Comparison of ENCODE assay signal across 13 cellular contexts in the genomic region with DNA sequence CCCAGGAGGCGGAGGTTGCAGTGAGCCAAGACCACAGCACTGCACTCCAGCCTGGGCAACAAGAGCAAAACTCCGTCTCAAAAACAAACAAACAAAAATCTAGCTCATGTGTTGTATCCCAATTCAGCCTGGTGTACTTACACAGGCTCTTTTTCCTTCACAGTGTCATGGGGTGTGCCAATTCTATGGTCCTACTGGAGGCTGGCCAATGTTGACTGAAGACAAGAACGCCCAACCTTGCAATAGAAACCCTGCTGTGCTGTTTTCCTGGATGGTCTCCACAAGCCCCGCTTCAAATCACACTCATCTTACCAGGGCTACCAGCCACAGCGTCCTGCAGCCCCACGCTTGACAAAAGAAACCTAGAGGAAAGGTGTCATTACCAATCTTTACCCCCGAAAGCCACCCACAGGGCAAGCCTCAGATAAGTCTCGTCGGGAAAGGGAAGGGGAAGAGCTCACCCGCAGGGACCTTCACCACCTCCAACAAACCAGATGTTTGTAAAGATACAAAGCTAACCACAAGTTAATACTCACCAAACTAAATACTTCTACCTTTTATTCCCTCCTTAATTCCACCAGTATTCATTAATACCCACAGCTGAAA.
DNase-seq lines count a peak whose midpoint lies in the region; ATAC-seq and TF ChIP-seq lines count a peak whose summit lies in the region.
"Had no signal": no experiment of that assay in that cellular context is flagged by ENCODE, and none has a peak within 500 bp of the region (broad histone marks: within the 10 kb centered on the region; RNA-seq: fewer than 3 reads in every experiment).

No MANE protein-coding gene starts in this region.

- 27 to 51% (median 34%) methylated on average over 10 of the region's 10 CpGs for WGBS in stomach, 5 donors
- 90% methylated on average over 10 of the region's 10 CpGs for WGBS in SK-N-SH (ENCODE audit: low lambda C conversion rate)

- POLR2A ChIA-PET in SK-N-SH (lab: Yijun Ruan, JAX), result no interaction called here

- H3K27ac ChIP-seq in stomach (peak overlapping the region in 4 of 5 donors; percentile 18 to 75 (median 38)), SK-N-SH (ENCODE audit: low read depth in 2 of 2, low read length in 1 of 2) (no peak overlapping the region)

- H3K27me3 ChIP-seq in stomach, result no peaks in the 10 kb centered on the region
- no peaks in the 10 kb centered on the region for H3K27me3 ChIP-seq in SK-N-SH (ENCODE audit: insufficient read depth)

- CTCF ChIA-PET in SK-N-SH (lab: Yijun Ruan, JAX), result interaction anchor here (0.9 to 1.7 kb wide), 2 partner anchors 14 to 251 kb away, joined by 3 to 4 read pairs; no protein-coding TSS in a partner anchor

- no peak for TF ChIP-seq CTCF in fibroblast of the aortic adventitia (IDR thresholded peaks at IDR 0.05; ENCODE audit: insufficient read depth, low read length)
- no peak for TF ChIP-seq CTCF in stomach (IDR thresholded peaks at IDR 0.05)
- TF ChIP-seq CTCF in SK-N-SH (IDR thresholded peaks at IDR 0.05), result no peak

- H3K4me2 ChIP-seq in SK-N-SH, result no peak overlapping the region

- DNase-seq in KG1 (lab: John Stamatoyannopoulos, UW) (peak; percentile 55), NCI-H69 (lab: John Stamatoyannopoulos, UW) (peak; percentile 99), fibroblast of the aortic adventitia (ENCODE audit: low read depth) (peak; percentile 63), stomach (peak; percentile 88), GM19238 (ENCODE audit: insufficient read length, low spot score) (no peak), SK-N-SH (no peak)
- DNase-seq: activated CD4-positive, alpha-beta T cell treated with anti-CD3 and anti-CD28 coated beads, Interleukin-2, amount 50 U/mL, for 48 hours; CD8-positive, alpha-beta T cell; effector memory CD8-positive, alpha-beta T cell; kidney glomerular epithelial cell; NCI-H526 treated with DMSO at 0.1 percent for 48 hours had no signal

- H3F3A ChIP-seq in SK-N-SH (replicated peaks; ENCODE audit: insufficient read depth), result peaks cover 16% of the 10 kb centered on the region

- no peak for TF ChIP-seq POLR2A in stomach (IDR thresholded peaks at IDR 0.05)

- no peak overlapping the region for H3K9ac ChIP-seq in SK-N-SH

- intact Hi-C loops in stomach (cut with DNase I; ENCODE audit: low total_unique reads), result no loop called here

- no peak for ATAC-seq in GM21717 (IDR thresholded peaks at IDR 0.05; ENCODE audit: unreplicated experiment)
- no peak for ATAC-seq in HG02840 (IDR thresholded peaks at IDR 0.05; ENCODE audit: low FRiP score, unreplicated experiment)
- ATAC-seq: CD8-positive, alpha-beta T cell; effector memory CD8-positive, alpha-beta T cell had no signal

- peaks cover 0 to 10% (median 0%) of the 10 kb centered on the region in 4 donors for H3K36me3 ChIP-seq in stomach
- H3K36me3 ChIP-seq in SK-N-SH (replicated peaks in 1 of 2; ENCODE audit: control insufficient read depth in 1 of 2, insufficient read depth in 2 of 2, low read length in 1 of 2), result peaks cover 2 to 12% of the 10 kb centered on the region in 2 experiments

- no peak for TF ChIP-seq EP300 in stomach (IDR thresholded peaks at IDR 0.05)
- TF ChIP-seq EP300 in SK-N-SH (IDR thresholded peaks at IDR 0.05; ENCODE audit: borderline replicate concordance in 1 of 2, low read depth in 1 of 2, low read length in 1 of 2), result no peak

- no peak overlapping the region for H2AFZ ChIP-seq in SK-N-SH (ENCODE audit: low read depth)

- no peak overlapping the region for H3K4me3 ChIP-seq in fibroblast of the aortic adventitia (ENCODE audit: low read depth, low read length)
- H3K4me3 ChIP-seq in stomach, result no peak overlapping the region
- H3K4me3 ChIP-seq in SK-N-SH (ENCODE audit: low read depth in 2 of 2, low read length in 1 of 2), result no peak overlapping the region

- peaks cover 35% of the 10 kb centered on the region for H3K79me2 ChIP-seq in SK-N-SH (ENCODE audit: insufficient read depth)

- no peaks in the 10 kb centered on the region for H3K9me2 ChIP-seq in SK-N-SH

- TF ChIP-seq RAD21 in SK-N-SH (IDR thresholded peaks at IDR 0.05; ENCODE audit: low read length), result no peak

- peaks cover 46 to 80% (median 61%) of the 10 kb centered on the region in 4 donors for H3K4me1 ChIP-seq in stomach
- H3K4me1 ChIP-seq in SK-N-SH (ENCODE audit: control insufficient read depth in 1 of 2, insufficient read depth in 2 of 2, low read depth in 1 of 2, low read length in 1 of 2), result peaks cover 8 to 11% of the 10 kb centered on the region in 2 experiments; a peak in 2 of 4 replicates

- H3K9me3 ChIP-seq in stomach, result no peaks in the 10 kb centered on the region
- no peaks in the 10 kb centered on the region for H3K9me3 ChIP-seq in SK-N-SH

- peaks cover 18% of the 10 kb centered on the region; the same call in 1 of the 2 replicates for H4K20me1 ChIP-seq in SK-N-SH (ENCODE audit: insufficient read depth)

TF ChIP-seq in SK-N-SH, 30 proteins besides CTCF, POLR2A, EP300 and RAD21:
- TF ChIP-seq YY1 (IDR thresholded peaks at IDR 0.05; ENCODE audit: low read depth) (no peak), PBX3 (IDR thresholded peaks at IDR 0.05) (no peak)
- TF ChIP-seq, protein P1, sequence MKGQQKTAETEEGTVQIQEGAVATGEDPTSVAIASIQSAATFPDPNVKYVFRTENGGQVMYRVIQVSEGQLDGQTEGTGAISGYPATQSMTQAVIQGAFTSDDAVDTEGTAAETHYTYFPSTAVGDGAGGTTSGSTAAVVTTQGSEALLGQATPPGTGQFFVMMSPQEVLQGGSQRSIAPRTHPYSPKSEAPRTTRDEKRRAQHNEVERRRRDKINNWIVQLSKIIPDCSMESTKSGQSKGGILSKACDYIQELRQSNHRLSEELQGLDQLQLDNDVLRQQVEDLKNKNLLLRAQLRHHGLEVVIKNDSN (IDR thresholded peaks at IDR 0.05; ENCODE audit: borderline replicate concordance, low read depth), result no peak

Comparison
In these comparisons a context has a peak if more than half of its experiments do, and no peak if none do; other contexts are left out.
1. DNase-seq: peak in KG1 (single experiment), NCI-H69 (single experiment), fibroblast of the aortic adventitia (single experiment) and stomach (single experiment); none in GM19238 (single experiment) and SK-N-SH (single experiment).
2. H3K27ac ChIP-seq: peak in stomach (4 of 5); none in SK-N-SH (0 of 2).